Comparison of ENCODE assay signal across 10 cellular contexts in the genomic region with DNA sequence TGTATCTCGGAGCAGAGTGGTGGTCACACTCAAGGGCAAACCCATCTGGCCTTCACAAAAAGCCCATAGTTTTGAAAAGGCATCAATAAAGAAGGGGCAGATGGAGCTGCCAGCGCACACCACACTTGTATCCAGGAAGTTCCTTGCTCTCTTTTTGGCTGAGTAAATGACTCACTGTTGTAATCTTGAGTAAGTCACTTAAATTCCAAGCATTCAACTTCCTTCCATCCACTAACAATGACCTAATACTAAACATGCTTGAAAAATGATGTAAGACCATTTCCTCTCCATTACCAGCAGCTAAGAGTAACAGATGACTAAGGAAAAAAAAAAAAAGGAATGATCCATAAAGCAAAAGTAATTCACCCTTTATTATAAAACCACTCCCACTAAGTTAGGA. TPM values are rescaled to one million over a fixed set of nuclear protein-coding genes. Genes with fewer than 3 reads are reported as not detected.
DNase-seq lines count a peak whose midpoint lies in the region; ATAC-seq and TF ChIP-seq lines count a peak whose summit lies in the region.
"Had no signal": no experiment of that assay in that cellular context is flagged by ENCODE, and none has a peak within 500 bp of the region (broad histone marks: within the 10 kb centered on the region; RNA-seq: fewer than 3 reads in every experiment).

No MANE protein-coding gene starts in this region.

- H3K4me1 ChIP-seq in GM23338 (ENCODE audit: insufficient read depth): no peaks in the 10 kb centered on the region

- DNase-seq in GM23338 (ENCODE audit: low spot score): peak; percentile 51
- peak; percentile 69 for DNase-seq in SK-N-MC (ENCODE audit: low read depth, low spot score)
- DNase-seq in foreskin fibroblast: peak; percentile 92 to 94
- peak; percentile 100 for DNase-seq in renal cortical epithelial cell (ENCODE audit: low read depth)
- no peak for DNase-seq in NCI-H1417 (lab: John Stamatoyannopoulos, UW)
- no peak for DNase-seq in posterior vena cava (ENCODE audit: low spot score)
- DNase-seq in effector memory CD8-positive, alpha-beta T cell: no peak
- DNase-seq in substantia nigra (lab: John Stamatoyannopoulos, UW): no peak
- DNase-seq: activated CD4-positive, CD25-positive, alpha-beta regulatory T cell had no signal

- no peaks in the 10 kb centered on the region for H3K9me3 Mint-ChIP-seq in GM23338
- no peaks in the 10 kb centered on the region for H3K9me3 Mint-ChIP-seq in effector memory CD8-positive, alpha-beta T cell
- H3K9me3 Mint-ChIP-seq: natural killer cell treated with Interleukin-12 subunit alpha and Interleukin-12 subunit beta and Interleukin-15 and Interleukin-18, amount 100 ng/mL, for 72 hours had no signal

- no peaks in the 10 kb centered on the region for H3K9me2 ChIP-seq in GM23338 (ENCODE audit: insufficient read depth)

- H3K27me3 Mint-ChIP-seq in GM23338 (ENCODE audit: insufficient read depth, low read depth, poor library complexity): no peaks in the 10 kb centered on the region
- peaks cover 19 to 23% of the 10 kb centered on the region in 2 donors for H3K27me3 Mint-ChIP-seq in effector memory CD8-positive, alpha-beta T cell

- H3K36me3 Mint-ChIP-seq in GM23338 (ENCODE audit: low read depth): no peaks in the 10 kb centered on the region
- no peaks in the 10 kb centered on the region for H3K36me3 Mint-ChIP-seq in effector memory CD8-positive, alpha-beta T cell (ENCODE audit: insufficient read depth)
- H3K36me3 Mint-ChIP-seq: natural killer cell treated with Interleukin-12 subunit alpha and Interleukin-12 subunit beta and Interleukin-15 and Interleukin-18, amount 100 ng/mL, for 72 hours had no signal

- intact Hi-C loops in posterior vena cava (cut with DNase I): loop anchor here in 1 of 2 donors (10.0 kb wide), 1 partner anchor 118 kb away; no protein-coding TSS in a partner anchor

- H4K20me1 ChIP-seq in GM23338 (replicated peaks; ENCODE audit: insufficient read depth): no peaks in the 10 kb centered on the region

- no peak overlapping the region for H2AFZ ChIP-seq in GM23338

- peaks cover 14% of the 10 kb centered on the region; the same call in 2 of the 3 replicates for H3K4me1 Mint-ChIP-seq in GM23338
- no peaks in the 10 kb centered on the region for H3K4me1 Mint-ChIP-seq in effector memory CD8-positive, alpha-beta T cell (ENCODE audit: low read depth in 2 of 2)

- no peak for TF ChIP-seq CTCF in GM23338 (conservative IDR thresholded peaks at IDR 0.05; ENCODE audit: low read depth in 2 of 2)
- TF ChIP-seq CTCF in foreskin fibroblast (IDR thresholded peaks at IDR 0.05; ENCODE audit: low read depth, low read length): no peak

- H3K9me3 ChIP-seq in SK-N-MC (ENCODE audit: low read depth, low read length): no peaks in the 10 kb centered on the region

- H3F3A ChIP-seq in GM23338 (replicated peaks; ENCODE audit: low read depth): no peaks in the 10 kb centered on the region

- peak overlapping the region; percentile 62 for H3K27ac Mint-ChIP-seq in GM23338
- H3K27ac Mint-ChIP-seq in effector memory CD8-positive, alpha-beta T cell: no peak overlapping the region
- H3K27ac Mint-ChIP-seq: natural killer cell treated with Interleukin-12 subunit alpha and Interleukin-12 subunit beta and Interleukin-15 and Interleukin-18, amount 100 ng/mL, for 72 hours had no signal

- no peak overlapping the region for H3K4me2 ChIP-seq in GM23338

- H3K27ac ChIP-seq in GM23338 (ENCODE audit: low read depth): no peak overlapping the region
- peak overlapping the region; percentile 78 for H3K27ac ChIP-seq in SK-N-MC
- H3K27ac ChIP-seq in substantia nigra (ENCODE audit: low read depth, low read length, poor library complexity, severe bottlenecking): no peak overlapping the region

- no peak overlapping the region for H3K4me3 Mint-ChIP-seq in GM23338
- no peak overlapping the region for H3K4me3 Mint-ChIP-seq in effector memory CD8-positive, alpha-beta T cell
- H3K4me3 Mint-ChIP-seq: natural killer cell treated with Interleukin-12 subunit alpha and Interleukin-12 subunit beta and Interleukin-15 and Interleukin-18, amount 100 ng/mL, for 72 hours had no signal

- no peak overlapping the region for H3K4me3 ChIP-seq in GM23338
- H3K4me3 ChIP-seq in SK-N-MC: 0 out of 2 replicates have a peak overlapping the region, but pooled peaks have one; percentile 13
- H3K4me3 ChIP-seq in foreskin fibroblast (ENCODE audit: low read depth in 1 of 2, low read length in 2 of 2): no peak overlapping the region

- ATAC-seq in GM23338: no peak
- no peak for ATAC-seq in effector memory CD8-positive, alpha-beta T cell (replicated peaks)
- ATAC-seq: natural killer cell treated with Interleukin-12 subunit alpha and Interleukin-12 subunit beta and Interleukin-15 and Interleukin-18, amount 100 ng/mL, for 72 hours had no signal

- H3K27me3 ChIP-seq in GM23338 (ENCODE audit: insufficient read depth): no peaks in the 10 kb centered on the region

- H3K36me3 ChIP-seq in GM23338 (ENCODE audit: insufficient read depth) (no peaks in the 10 kb centered on the region), SK-N-MC (ENCODE audit: insufficient read depth, low read length) (no peaks in the 10 kb centered on the region)

- peak overlapping the region; percentile 54 for H3K9ac ChIP-seq in SK-N-MC (ENCODE audit: insufficient read length)

- H3K79me2 ChIP-seq in GM23338 (replicated peaks; ENCODE audit: insufficient read depth): no peaks in the 10 kb centered on the region

TF ChIP-seq in GM23338, 12 proteins besides CTCF, POLR2A, EP300 and RAD21 (continues in another document):
- TF ChIP-seq EZH2 (IDR thresholded peaks at IDR 0.05; ENCODE audit: low read depth, unreplicated experiment) (no peak), POLR2AphosphoS5 (IDR thresholded peaks at IDR 0.05; ENCODE audit: low read depth) (no peak), CREB1 (CRISPR knock-in tag; IDR thresholded peaks at IDR 0.05; ENCODE audit: low read depth) (no peak), STAT1 (IDR thresholded peaks at IDR 0.05; ENCODE audit: unreplicated experiment) (no peak), NANOG (IDR thresholded peaks at IDR 0.05; ENCODE audit: borderline replicate concordance) (no peak), ZNF114 (CRISPR knock-in tag; IDR thresholded peaks at IDR 0.05) (no peak), JUNB (IDR thresholded peaks at IDR 0.05; ENCODE audit: unreplicated experiment) (no peak), EZH2phosphoT487 (IDR thresholded peaks at IDR 0.05; ENCODE audit: unreplicated experiment) (no peak)
- TF ChIP-seq, protein P1, sequence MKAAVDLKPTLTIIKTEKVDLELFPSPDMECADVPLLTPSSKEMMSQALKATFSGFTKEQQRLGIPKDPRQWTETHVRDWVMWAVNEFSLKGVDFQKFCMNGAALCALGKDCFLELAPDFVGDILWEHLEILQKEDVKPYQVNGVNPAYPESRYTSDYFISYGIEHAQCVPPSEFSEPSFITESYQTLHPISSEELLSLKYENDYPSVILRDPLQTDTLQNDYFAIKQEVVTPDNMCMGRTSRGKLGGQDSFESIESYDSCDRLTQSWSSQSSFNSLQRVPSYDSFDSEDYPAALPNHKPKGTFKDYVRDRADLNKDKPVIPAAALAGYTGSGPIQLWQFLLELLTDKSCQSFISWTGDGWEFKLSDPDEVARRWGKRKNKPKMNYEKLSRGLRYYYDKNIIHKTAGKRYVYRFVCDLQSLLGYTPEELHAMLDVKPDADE (IDR thresholded peaks at IDR 0.05): no peak
- TF ChIP-seq, protein P2, sequence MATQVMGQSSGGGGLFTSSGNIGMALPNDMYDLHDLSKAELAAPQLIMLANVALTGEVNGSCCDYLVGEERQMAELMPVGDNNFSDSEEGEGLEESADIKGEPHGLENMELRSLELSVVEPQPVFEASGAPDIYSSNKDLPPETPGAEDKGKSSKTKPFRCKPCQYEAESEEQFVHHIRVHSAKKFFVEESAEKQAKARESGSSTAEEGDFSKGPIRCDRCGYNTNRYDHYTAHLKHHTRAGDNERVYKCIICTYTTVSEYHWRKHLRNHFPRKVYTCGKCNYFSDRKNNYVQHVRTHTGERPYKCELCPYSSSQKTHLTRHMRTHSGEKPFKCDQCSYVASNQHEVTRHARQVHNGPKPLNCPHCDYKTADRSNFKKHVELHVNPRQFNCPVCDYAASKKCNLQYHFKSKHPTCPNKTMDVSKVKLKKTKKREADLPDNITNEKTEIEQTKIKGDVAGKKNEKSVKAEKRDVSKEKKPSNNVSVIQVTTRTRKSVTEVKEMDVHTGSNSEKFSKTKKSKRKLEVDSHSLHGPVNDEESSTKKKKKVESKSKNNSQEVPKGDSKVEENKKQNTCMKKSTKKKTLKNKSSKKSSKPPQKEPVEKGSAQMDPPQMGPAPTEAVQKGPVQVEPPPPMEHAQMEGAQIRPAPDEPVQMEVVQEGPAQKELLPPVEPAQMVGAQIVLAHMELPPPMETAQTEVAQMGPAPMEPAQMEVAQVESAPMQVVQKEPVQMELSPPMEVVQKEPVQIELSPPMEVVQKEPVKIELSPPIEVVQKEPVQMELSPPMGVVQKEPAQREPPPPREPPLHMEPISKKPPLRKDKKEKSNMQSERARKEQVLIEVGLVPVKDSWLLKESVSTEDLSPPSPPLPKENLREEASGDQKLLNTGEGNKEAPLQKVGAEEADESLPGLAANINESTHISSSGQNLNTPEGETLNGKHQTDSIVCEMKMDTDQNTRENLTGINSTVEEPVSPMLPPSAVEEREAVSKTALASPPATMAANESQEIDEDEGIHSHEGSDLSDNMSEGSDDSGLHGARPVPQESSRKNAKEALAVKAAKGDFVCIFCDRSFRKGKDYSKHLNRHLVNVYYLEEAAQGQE (IDR thresholded peaks at IDR 0.05; ENCODE audit: unreplicated experiment): no peak

RNA-seq across cellular contexts. Expression of a gene that starts 32.4 kb away (rescaled TPM):
- not detected in 2 replicates for total RNA-seq in GM23338 (2014; rRNA removed; shearing (Covaris generic))
- polyA plus RNA-seq in GM23338 (2016; fragmentation: Nextera tagmentation; extraction: Ambion mirVana): 0.10 TPM in 1 of 2 replicates, not detected in the other
- 0.05 TPM in 1 of 2 replicates, not detected in the other for total RNA-seq in renal cortical epithelial cell
- total RNA-seq in posterior vena cava: 10 to 100 TPM in 1 of 2 donors, 1 to 10 TPM in 1; 3.9 to 14.3 TPM
- total RNA-seq: natural killer cell treated with Interleukin-12 subunit alpha and Interleukin-12 subunit beta and Interleukin-15 and Interleukin-18, amount 100 ng/mL, for 72 hours had no signal

Comparison
In these comparisons a context has a peak if more than half of its experiments do, and no peak if none do; other contexts are left out.
1. DNase-seq: peak in GM23338 (single experiment), SK-N-MC (single experiment), foreskin fibroblast (2 of 2) and renal cortical epithelial cell (single experiment); none in NCI-H1417 (0 of 3), posterior vena cava (single experiment), effector memory CD8-positive, alpha-beta T cell (0 of 3) and substantia nigra (0 of 49).